24 cellular contexts compared by ENCODE assay signal in genomic region chr5:93430673-93431192, GRCh38.
"Had no signal": no experiment of that assay in that cellular context is flagged by ENCODE, and none has a peak within 500 bp of the region (broad histone marks: within the 10 kb centered on the region; RNA-seq: fewer than 3 reads in every experiment).

No MANE protein-coding gene starts in this region.

- H3K9me3 Mint-ChIP-seq: activated CD4-positive, alpha-beta memory T cell treated with anti-CD3 and anti-CD28 coated beads, Interleukin-2, amount 10 ng/mL, durations not matched to agents 7 days and 5 days; activated naive CD8-positive, alpha-beta T cell treated with anti-CD3 and anti-CD28 coated beads, Interleukin-2, amount 10 ng/mL, durations not matched to agents 7 days and 5 days; activated T-cell treated with anti-CD3 and anti-CD28 coated beads, Interleukin-2, amount 50 U/mL, for 72 hours had no signal

- H3K4me1 Mint-ChIP-seq: activated CD4-positive, alpha-beta memory T cell treated with anti-CD3 and anti-CD28 coated beads, Interleukin-2, amount 10 ng/mL, durations not matched to agents 7 days and 5 days; activated CD4-positive, alpha-beta T cell treated with anti-CD3 and anti-CD28 coated beads for 36 hours; activated naive CD8-positive, alpha-beta T cell treated with anti-CD3 and anti-CD28 coated beads, Interleukin-2, amount 10 ng/mL, durations not matched to agents 7 days and 5 days had no signal

- H3K4me1 ChIP-seq: Peyer's patch, SJCRH30 had no signal

- H3K36me3 ChIP-seq: adrenal gland, Peyer's patch, SJCRH30 had no signal

- H3K4me2 ChIP-seq: KMS-11, SK-N-SH had no signal

- H3K27me3 Mint-ChIP-seq: activated CD4-positive, alpha-beta memory T cell treated with anti-CD3 and anti-CD28 coated beads, Interleukin-2, amount 10 ng/mL, durations not matched to agents 7 days and 5 days had no signal

- DNase-seq: activated CD4-positive, alpha-beta memory T cell treated with anti-CD3 and anti-CD28 coated beads, Interleukin-2, amount 10 ng/mL, durations not matched to agents 7 days and 5 days; activated CD4-positive, alpha-beta T cell treated with anti-CD3 and anti-CD28 coated beads for 36 hours; activated CD4-positive, alpha-beta T cell treated with anti-CD3 and anti-CD28 coated beads, Interleukin-2, amount 50 U/mL, for 1 hour; activated naive CD4-positive, alpha-beta T cell treated with anti-CD3 and anti-CD28 coated beads, Interleukin-2, amount 50 U/mL, for 16 hours; activated naive CD8-positive, alpha-beta T cell treated with anti-CD3 and anti-CD28 coated beads, Interleukin-2, amount 10 ng/mL, durations not matched to agents 7 days and 5 days; activated T-cell treated with anti-CD3 and anti-CD28 coated beads for 4 hours; activated T-cell treated with anti-CD3 and anti-CD28 coated beads, Interleukin-2, amount 50 U/mL, for 72 hours; adrenal gland; aorta; cerebellar nuclear complex; NCI-H1092; NCI-H1930; NCI-H510A treated with DMSO at 0.1 percent for 48 hours; NCI-H69; NK-92 treated with Interleukin-12 subunit alpha and Interleukin-12 subunit beta, amount 100 ng/mL, for 24 hours; OCI-M1; Peyer's patch; Right ventricle myocardium superior; SJCRH30; SK-N-SH; T-helper 1 cell had no signal

- H3K9me3 ChIP-seq: adrenal gland, Peyer's patch, SJCRH30, SK-N-SH had no signal

- H3K27me3 ChIP-seq: adrenal gland, Peyer's patch, SJCRH30 had no signal

- H3K36me3 Mint-ChIP-seq: activated naive CD8-positive, alpha-beta T cell treated with anti-CD3 and anti-CD28 coated beads, Interleukin-2, amount 10 ng/mL, durations not matched to agents 7 days and 5 days had no signal

- ATAC-seq: activated CD4-positive, alpha-beta T cell treated with anti-CD3 and anti-CD28 coated beads for 36 hours; activated T-cell treated with anti-CD3 and anti-CD28 coated beads, Interleukin-2, amount 50 U/mL, for 72 hours had no signal

- H3K9ac ChIP-seq: KMS-11, SK-N-SH had no signal

- H3K4me3 ChIP-seq: adrenal gland, Peyer's patch, SJCRH30 had no signal

- H3K27ac Mint-ChIP-seq: activated CD4-positive, alpha-beta memory T cell treated with anti-CD3 and anti-CD28 coated beads, Interleukin-2, amount 10 ng/mL, durations not matched to agents 7 days and 5 days; activated CD4-positive, alpha-beta T cell treated with anti-CD3 and anti-CD28 coated beads for 36 hours; activated naive CD8-positive, alpha-beta T cell treated with anti-CD3 and anti-CD28 coated beads, Interleukin-2, amount 10 ng/mL, durations not matched to agents 7 days and 5 days; activated T-cell treated with anti-CD3 and anti-CD28 coated beads, Interleukin-2, amount 50 U/mL, for 72 hours had no signal

- H3K9me2 ChIP-seq: SK-N-SH had no signal

- H3K27ac ChIP-seq: adrenal gland, KMS-11, Peyer's patch, RWPE1, SJCRH30, VCaP had no signal

- H3K4me3 Mint-ChIP-seq: activated CD4-positive, alpha-beta memory T cell treated with anti-CD3 and anti-CD28 coated beads, Interleukin-2, amount 10 ng/mL, durations not matched to agents 7 days and 5 days; activated CD4-positive, alpha-beta T cell treated with anti-CD3 and anti-CD28 coated beads for 36 hours; activated naive CD8-positive, alpha-beta T cell treated with anti-CD3 and anti-CD28 coated beads, Interleukin-2, amount 10 ng/mL, durations not matched to agents 7 days and 5 days; activated T-cell treated with anti-CD3 and anti-CD28 coated beads, Interleukin-2, amount 50 U/mL, for 72 hours had no signal
